Comparison of ENCODE assay signal across 12 cellular contexts in genomic region chr1:42933060-42933586, GRCh38. TPM values are rescaled to one million over a fixed set of nuclear protein-coding genes. Genes with fewer than 3 reads are reported as not detected.
A peak's percentile ranks its signal among the peaks of the same experiment; 100 is the strongest.
DNase-seq lines count a peak whose midpoint lies in the region; ATAC-seq and TF ChIP-seq lines count a peak whose summit lies in the region.
"Had no signal": no experiment of that assay in that cellular context is flagged by ENCODE, and none has a peak within 500 bp of the region (broad histone marks: within the 10 kb centered on the region; RNA-seq: fewer than 3 reads in every experiment).

No MANE protein-coding gene starts in this region.

- H3K4me3 Mint-ChIP-seq in H9, result no peak overlapping the region
- H3K4me3 Mint-ChIP-seq in activated naive CD8-positive, alpha-beta T cell, result peak overlapping the region; percentile 84
- H3K4me3 Mint-ChIP-seq in naive thymus-derived CD8-positive, alpha-beta T cell, result peak overlapping the region; percentile 55 to 91 (median 78)

- no peak overlapping the region for H4K5ac ChIP-seq in H9 (ENCODE audit: insufficient read length, low read depth, low read length)

- H3K4me1 Mint-ChIP-seq in H9, result peaks cover 54 to 62% of the 10 kb centered on the region in 2 experiments
- peaks cover 84% of the 10 kb centered on the region for H3K4me1 Mint-ChIP-seq in activated naive CD8-positive, alpha-beta T cell (ENCODE audit: low read depth)
- H3K4me1 Mint-ChIP-seq in naive thymus-derived CD8-positive, alpha-beta T cell, result peaks cover 54 to 95% (median 88%) of the 10 kb centered on the region in 4 donors

- H3K14ac ChIP-seq in H9 (ENCODE audit: insufficient read depth, low read length), result no peak overlapping the region

- H3K4me1 ChIP-seq in H9 (ENCODE audit: insufficient read depth, low read length), result no peaks in the 10 kb centered on the region; the same call in 1 of the 2 replicates

- no peak for ATAC-seq in naive thymus-derived CD8-positive, alpha-beta T cell
- no peak for ATAC-seq in HG02610 (IDR thresholded peaks at IDR 0.05; ENCODE audit: unreplicated experiment)
- ATAC-seq in GM21737 (IDR thresholded peaks at IDR 0.05; ENCODE audit: unreplicated experiment), result no peak
- ATAC-seq in GM18909 (IDR thresholded peaks at IDR 0.05; ENCODE audit: poor library complexity, unreplicated experiment), result no peak
- ATAC-seq: Panc1, pancreas had no signal

- H2AK5ac ChIP-seq in H9 (ENCODE audit: insufficient read length, low read length), result no peak overlapping the region

- no peak for TF ChIP-seq CTCF in 22Rv1 (IDR thresholded peaks at IDR 0.05)
- TF ChIP-seq CTCF in H9 (conservative IDR thresholded peaks at IDR 0.05), result no peak

- H4K20me1 ChIP-seq in H9 (ENCODE audit: control insufficient read depth, insufficient read depth, insufficient read length), result no peaks in the 10 kb centered on the region

- H3K27ac Mint-ChIP-seq in H9, result peak overlapping the region; percentile 79 to 91 (median 91); a peak in 6 of 7 replicates
- H3K27ac Mint-ChIP-seq in activated naive CD8-positive, alpha-beta T cell, result peak overlapping the region; percentile 97
- peak overlapping the region; percentile 90 to 99 (median 96) for H3K27ac Mint-ChIP-seq in naive thymus-derived CD8-positive, alpha-beta T cell

- peaks cover 3% of the 10 kb centered on the region; the same call in 1 of the 2 replicates for H3K79me2 ChIP-seq in H9 (ENCODE audit: insufficient read depth, low read length)

- no peak overlapping the region for H3K23ac ChIP-seq in H9 (ENCODE audit: insufficient read length, low read depth, low read length)

- H3K9me3 Mint-ChIP-seq in H9, result no peaks in the 10 kb centered on the region
- H3K9me3 Mint-ChIP-seq in activated naive CD8-positive, alpha-beta T cell (ENCODE audit: low read depth), result no peaks in the 10 kb centered on the region
- no peaks in the 10 kb centered on the region for H3K9me3 Mint-ChIP-seq in naive thymus-derived CD8-positive, alpha-beta T cell

- H2BK20ac ChIP-seq in H9 (ENCODE audit: low read depth, low read length, poor library complexity, severe bottlenecking), result no peak overlapping the region

- H4K91ac ChIP-seq in H9 (ENCODE audit: insufficient read length, low read depth, low read length), result no peak overlapping the region

- H3K23me2 ChIP-seq in H9 (ENCODE audit: insufficient read length, low read depth, low read length, poor library complexity, severe bottlenecking), result no peaks in the 10 kb centered on the region

- H3K18ac ChIP-seq in H9 (ENCODE audit: insufficient read length, low read depth, low read length), result no peak overlapping the region

- no peak overlapping the region for H3K9ac ChIP-seq in H9 (ENCODE audit: extremely low read depth, insufficient read length, low read length)

- H3K56ac ChIP-seq in H9 (ENCODE audit: insufficient read length, low read depth, low read length), result no peak overlapping the region

- no peak overlapping the region for H3K4me2 ChIP-seq in H9 (ENCODE audit: insufficient read depth, insufficient read length, low read length)

- H3K36me3 Mint-ChIP-seq in H9 (ENCODE audit: insufficient read depth in 1 of 3, low read depth in 3 of 3), result peaks cover 71 to 91% (median 83%) of the 10 kb centered on the region in 3 experiments
- peaks cover 7% of the 10 kb centered on the region for H3K36me3 Mint-ChIP-seq in activated naive CD8-positive, alpha-beta T cell
- H3K36me3 Mint-ChIP-seq in naive thymus-derived CD8-positive, alpha-beta T cell, result peaks cover 4 to 48% (median 9%) of the 10 kb centered on the region in 3 donors

- no peak overlapping the region for H3K4ac ChIP-seq in H9 (ENCODE audit: low read depth, low read length)

- H2AFZ ChIP-seq in H9 (ENCODE audit: low read length), result no peak overlapping the region

- POLR2A ChIA-PET in naive thymus-derived CD8-positive, alpha-beta T cell (lab: Charles Lee), result interaction anchor here (1.7 to 2.5 kb wide), 5 partner anchors 10 to 25 kb away, joined by 6 to 56 read pairs (median 12); partner anchors contain the start of gene SLC2A1

- H2BK120ac ChIP-seq in H9 (ENCODE audit: low read depth, low read length, poor library complexity, severe bottlenecking), result no peak overlapping the region

- no peaks in the 10 kb centered on the region for H3K27me3 ChIP-seq in H9 (ENCODE audit: insufficient read depth, low read length)
- H3K27me3 ChIP-seq: pancreas had no signal

- no peak overlapping the region for H2BK5ac ChIP-seq in H9 (ENCODE audit: insufficient read length, low read length)

- DNase-seq in H9 (peak; percentile 14), DMS79 (lab: John Stamatoyannopoulos, UW) (no peak)
- DNase-seq in naive thymus-derived CD8-positive, alpha-beta T cell, result no peak
- DNase-seq: COR-L47, NCI-H1417 treated with DMSO at 0.1 percent for 48 hours had no signal

- H4K8ac ChIP-seq in H9 (replicated peaks; ENCODE audit: insufficient read length, low read depth, low read length), result no peak overlapping the region

- H3K27me3 Mint-ChIP-seq in H9 (ENCODE audit: low read depth), result no peaks in the 10 kb centered on the region
- no peaks in the 10 kb centered on the region for H3K27me3 Mint-ChIP-seq in activated naive CD8-positive, alpha-beta T cell
- H3K27me3 Mint-ChIP-seq in naive thymus-derived CD8-positive, alpha-beta T cell, result no peaks in the 10 kb centered on the region

- WGBS in H9 (ENCODE audit: extremely low coverage, insufficient read length, low lambda C conversion rate), result no CpG with 5 or more reads among the region's 5 CpGs

- no peak overlapping the region for H2BK15ac ChIP-seq in H9 (ENCODE audit: low read depth, low read length)

- H3K9me3 ChIP-seq in H9 (ENCODE audit: control insufficient read depth, low read depth, low read length), result no peaks in the 10 kb centered on the region
- H3K9me3 ChIP-seq: pancreas had no signal

- no peaks in the 10 kb centered on the region for H3K79me1 ChIP-seq in H9 (ENCODE audit: insufficient read depth, low read depth, low read length, poor library complexity, severe bottlenecking)

- H3K27ac ChIP-seq in 22Rv1 (0 out of 2 replicates have a peak overlapping the region, but pooled peaks have one; percentile 8), H9 (ENCODE audit: insufficient read length, low read depth, low read length) (no peak overlapping the region)

- no peak overlapping the region for H2BK12ac ChIP-seq in H9 (ENCODE audit: insufficient read length, low read depth, low read length)

- no peak overlapping the region for H3T11ph ChIP-seq in H9 (ENCODE audit: low read length)

RNA-seq across cellular contexts. Expression of gene SLC2A1, which starts 25.5 kb away (rescaled TPM):
- 186 and 187 TPM in 2 replicates for total RNA-seq in H9 (2021)
- 10 to 100 TPM; 57.2 to 57.3 TPM for total RNA-seq in naive thymus-derived CD8-positive, alpha-beta T cell
- polyA plus RNA-seq in naive thymus-derived CD8-positive, alpha-beta T cell, result 10 to 100 TPM; 17.7 to 22.8 (median 22.0) TPM

Comparison
In these comparisons a context has a peak if more than half of its experiments do, and no peak if none do; other contexts are left out.
1. H3K4me3 Mint-ChIP-seq: peak in activated naive CD8-positive, alpha-beta T cell (single experiment) and naive thymus-derived CD8-positive, alpha-beta T cell (10 of 10); none in H9 (0 of 2).
2. Peak in every context shown above with its lines, with median percentiles within 50 percentile points of each other: H3K27ac Mint-ChIP-seq.